Comparison of ENCODE assay signal across 11 cellular contexts in the genomic region with DNA sequence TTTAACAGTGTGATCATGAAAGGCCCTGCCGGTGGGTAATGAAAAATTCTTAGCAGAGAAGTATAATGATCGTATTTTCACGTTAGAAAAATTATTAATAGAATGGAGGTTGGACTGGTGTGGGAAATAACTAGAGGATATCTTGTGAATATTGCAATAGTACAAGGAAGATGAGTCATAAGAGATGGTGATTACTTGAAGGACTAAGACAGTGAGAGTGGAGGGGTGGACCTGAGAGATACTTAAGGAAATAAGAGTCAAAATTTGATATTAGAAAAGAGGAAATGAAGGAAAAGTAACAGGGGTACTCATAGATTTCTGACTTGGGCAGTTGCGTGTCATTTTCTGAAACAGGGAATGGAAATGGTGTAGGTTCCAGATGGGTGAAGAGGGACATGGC. TPM values are rescaled to one million over a fixed set of nuclear protein-coding genes. Genes with fewer than 3 reads are reported as not detected.
A peak's percentile ranks its signal among the peaks of the same experiment; 100 is the strongest.
DNase-seq lines count a peak whose midpoint lies in the region; TF ChIP-seq lines count a peak whose summit lies in the region.
"Had no signal": no experiment of that assay in that cellular context is flagged by ENCODE, and none has a peak within 500 bp of the region (broad histone marks: within the 10 kb centered on the region; RNA-seq: fewer than 3 reads in every experiment).

No MANE protein-coding gene starts in this region.

- no peak for TF ChIP-seq CTCF in brain (conservative IDR thresholded peaks at IDR 0.05)

- no peak for DNase-seq in CD8-positive, alpha-beta memory T cell
- DNase-seq in LHCN-M2 (ENCODE audit: low read depth), result peak; percentile 42
- no peak for DNase-seq in caudate nucleus (lab: John Stamatoyannopoulos, UW)
- DNase-seq in globus pallidus (ENCODE audit: low spot score), result no peak
- DNase-seq in activated effector memory CD4-positive, alpha-beta T cell treated with Interleukin-2 at 50 U/mL for 16 hours, result no peak
- no peak for DNase-seq in NCI-H510A (lab: John Stamatoyannopoulos, UW)
- DNase-seq: central memory CD4-positive, alpha-beta T cell; left colon; tibial artery had no signal

- CTCF ChIA-PET in CD8-positive, alpha-beta memory T cell (lab: Charles Lee), result no interaction called here

- H3K27ac Mint-ChIP-seq in CD8-positive, alpha-beta memory T cell, result peak overlapping the region in 3 of 8 donors; percentile 11 to 86 (median 38)
- H3K27ac Mint-ChIP-seq in brain, result peak overlapping the region in 2 of 5 experiments; percentile 3 to 93

- H3K9me3 Mint-ChIP-seq in CD8-positive, alpha-beta memory T cell, result no peaks in the 10 kb centered on the region
- H3K9me3 Mint-ChIP-seq in brain, result peaks cover 0 to 4% (median 0%) of the 10 kb centered on the region in 5 experiments

- WGBS in mesodermal cell (ENCODE audit: insufficient coverage in 2 of 2), 2 experiments, result 95% methylated on average over 4 of the region's 4 CpGs

- H3K4me3 Mint-ChIP-seq in CD8-positive, alpha-beta memory T cell, result peak overlapping the region; percentile 95 to 100 (median 98)
- peak overlapping the region; percentile 90 to 97 (median 92) for H3K4me3 Mint-ChIP-seq in brain

- peaks cover 32 to 51% (median 45%) of the 10 kb centered on the region in 3 donors for H3K4me1 Mint-ChIP-seq in CD8-positive, alpha-beta memory T cell
- H3K4me1 Mint-ChIP-seq in brain, result peaks cover 22% of the 10 kb centered on the region

- POLR2A ChIA-PET in CD8-positive, alpha-beta memory T cell (lab: Charles Lee), result no interaction called here

- no peaks in the 10 kb centered on the region for H3K27me3 ChIP-seq in CD8-positive, alpha-beta memory T cell (ENCODE audit: insufficient read depth, low read length, poor library complexity, severe bottlenecking)
- H3K27me3 ChIP-seq: tibial artery had no signal

- H3K4me1 ChIP-seq in CD8-positive, alpha-beta memory T cell (ENCODE audit: insufficient read depth, low read length), result peaks cover 23% of the 10 kb centered on the region
- H3K4me1 ChIP-seq in mesodermal cell (ENCODE audit: control insufficient read depth, insufficient read depth, low read length, poor library complexity, severe bottlenecking), result peaks cover 34% of the 10 kb centered on the region

- H3K27ac ChIP-seq in CD8-positive, alpha-beta memory T cell (ENCODE audit: low read depth, low read length), result no peak overlapping the region
- H3K27ac ChIP-seq in mesodermal cell (ENCODE audit: low read depth, low read length, severe bottlenecking), result no peak overlapping the region
- no peak overlapping the region for H3K27ac ChIP-seq in caudate nucleus (ENCODE audit: low read depth, low read length)

- no peaks in the 10 kb centered on the region for H3K27me3 Mint-ChIP-seq in CD8-positive, alpha-beta memory T cell
- H3K27me3 Mint-ChIP-seq in brain, result peaks cover 24% of the 10 kb centered on the region

- peaks cover 0 to 16% (median 0%) of the 10 kb centered on the region in 3 donors for H3K36me3 Mint-ChIP-seq in CD8-positive, alpha-beta memory T cell
- no peaks in the 10 kb centered on the region for H3K36me3 Mint-ChIP-seq in brain

- H3K36me3 ChIP-seq in CD8-positive, alpha-beta memory T cell (ENCODE audit: insufficient read depth, low read length), result no peaks in the 10 kb centered on the region
- no peaks in the 10 kb centered on the region for H3K36me3 ChIP-seq in mesodermal cell (ENCODE audit: control insufficient read depth, insufficient read depth, low read length)

- no peak overlapping the region for H3K4me3 ChIP-seq in CD8-positive, alpha-beta memory T cell (ENCODE audit: low read length)
- H3K4me3 ChIP-seq in mesodermal cell (ENCODE audit: extremely low read depth, insufficient read depth, low read length, poor library complexity, severe bottlenecking), result peak overlapping the region; percentile 83

- no peaks in the 10 kb centered on the region for H3K9me3 ChIP-seq in CD8-positive, alpha-beta memory T cell (ENCODE audit: low read length)
- no peaks in the 10 kb centered on the region for H3K9me3 ChIP-seq in mesodermal cell (ENCODE audit: control insufficient read depth, low read length)
- H3K9me3 ChIP-seq: tibial artery had no signal

RNA-seq across cellular contexts. Expression of a gene that starts 1.8 kb away (rescaled TPM):
- total RNA-seq in CD8-positive, alpha-beta memory T cell, result 10 to 100 TPM in 1 of 2 experiments, 1 to 10 TPM in 1; 9.8 to 10.5 TPM
- polyA plus RNA-seq in CD8-positive, alpha-beta memory T cell, result 11.0 TPM
- 22.9 and 30.7 TPM in 2 replicates for total RNA-seq in LHCN-M2 (2014; rRNA removed)
- 3.0 TPM for polyA plus RNA-seq in LHCN-M2 (2012)
- polyA plus RNA-seq in brain (ENCODE audit: insufficient read depth, low read depth, low replicate concordance), result 0.58 TPM
- 31.7 TPM for polyA plus RNA-seq in mesodermal cell (2013, experiment 1 of 2)
- 28.4 TPM for polyA plus RNA-seq in mesodermal cell (2013, experiment 2 of 2)
